Comparison of ENCODE assay signal across 14 cellular contexts in the genomic region with DNA sequence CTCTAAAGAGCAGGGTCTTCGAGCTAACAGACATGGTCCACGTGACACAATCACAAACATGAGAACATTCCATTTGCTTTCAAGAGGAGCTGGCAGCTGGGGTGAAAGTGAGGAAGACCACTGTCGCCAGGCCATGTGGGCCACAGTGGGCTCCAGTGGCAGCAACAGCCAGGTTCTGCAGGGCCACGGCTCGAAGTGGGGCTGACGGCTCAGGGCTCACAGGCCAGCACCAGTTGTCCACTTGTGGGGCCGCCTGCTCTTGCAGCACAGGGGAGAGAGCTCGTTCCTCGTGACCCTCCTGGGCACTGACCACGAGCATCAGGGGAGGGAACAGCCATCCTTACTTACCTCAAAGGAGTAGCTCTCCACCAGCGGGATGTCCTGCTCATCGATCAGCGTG. TPM values are rescaled to one million over a fixed set of nuclear protein-coding genes. Genes with fewer than 3 reads are reported as not detected.
A peak's percentile ranks its signal among the peaks of the same experiment; 100 is the strongest.
DNase-seq lines count a peak whose midpoint lies in the region; ATAC-seq and TF ChIP-seq lines count a peak whose summit lies in the region.
"Had no signal": no experiment of that assay in that cellular context is flagged by ENCODE, and none has a peak within 500 bp of the region (broad histone marks: within the 10 kb centered on the region; RNA-seq: fewer than 3 reads in every experiment).

No MANE protein-coding gene starts in this region.

- peaks cover 17% of the 10 kb centered on the region for H3K4me1 Mint-ChIP-seq in CD4-positive, alpha-beta T cell (ENCODE audit: low read depth)
- peaks cover 9% of the 10 kb centered on the region for H3K4me1 Mint-ChIP-seq in activated naive CD8-positive, alpha-beta T cell (ENCODE audit: low read depth)
- H3K4me1 Mint-ChIP-seq in naive thymus-derived CD4-positive, alpha-beta T cell, result peaks cover 7 to 27% (median 16%) of the 10 kb centered on the region in 7 donors

- no peaks in the 10 kb centered on the region for H3K27me3 Mint-ChIP-seq in CD4-positive, alpha-beta T cell
- H3K27me3 Mint-ChIP-seq in activated naive CD8-positive, alpha-beta T cell, result no peaks in the 10 kb centered on the region
- no peaks in the 10 kb centered on the region for H3K27me3 Mint-ChIP-seq in naive thymus-derived CD4-positive, alpha-beta T cell

- peak overlapping the region; percentile 68 for H3K4me3 ChIP-seq in HFF-Myc (replicated peaks; ENCODE audit: low read depth, low read length)
- H3K4me3 ChIP-seq in naive thymus-derived CD4-positive, alpha-beta T cell (ENCODE audit: low read length), result no peak overlapping the region

- H3K27me3 ChIP-seq in CD4-positive, alpha-beta T cell (ENCODE audit: control insufficient read depth, insufficient read depth, low read length), result no peaks in the 10 kb centered on the region
- no peaks in the 10 kb centered on the region for H3K27me3 ChIP-seq in naive thymus-derived CD4-positive, alpha-beta T cell (ENCODE audit: control insufficient read depth in 2 of 2, insufficient read depth in 2 of 2, low read length in 2 of 2)

- no peaks in the 10 kb centered on the region for H3K9me3 Mint-ChIP-seq in CD4-positive, alpha-beta T cell
- no peaks in the 10 kb centered on the region for H3K9me3 Mint-ChIP-seq in activated naive CD8-positive, alpha-beta T cell (ENCODE audit: low read depth)
- H3K9me3 Mint-ChIP-seq in naive thymus-derived CD4-positive, alpha-beta T cell, result no peaks in the 10 kb centered on the region

- CTCF ChIA-PET in CD4-positive, alpha-beta T cell (lab: Charles Lee), result no interaction called here
- CTCF ChIA-PET in naive thymus-derived CD4-positive, alpha-beta T cell (lab: Charles Lee), result interaction anchor here (1.0 to 1.2 kb wide), 2 partner anchors 9 to 40 kb away, joined by 4 read pairs; no protein-coding TSS in a partner anchor

- H3K27ac ChIP-seq in CD4-positive, alpha-beta T cell (ENCODE audit: low read depth, low read length), result no peak overlapping the region
- H3K27ac ChIP-seq in naive thymus-derived CD4-positive, alpha-beta T cell (ENCODE audit: low read depth, low read length), result no peak overlapping the region
- H3K27ac ChIP-seq: lower lobe of right lung had no signal

- peak overlapping the region; percentile 78 for H3K4me3 Mint-ChIP-seq in CD4-positive, alpha-beta T cell
- H3K4me3 Mint-ChIP-seq in activated naive CD8-positive, alpha-beta T cell, result peak overlapping the region; percentile 91
- H3K4me3 Mint-ChIP-seq in naive thymus-derived CD4-positive, alpha-beta T cell, result peak overlapping the region; percentile 49 to 90 (median 75)

- no peak overlapping the region for H3K27ac Mint-ChIP-seq in CD4-positive, alpha-beta T cell
- no peak overlapping the region for H3K27ac Mint-ChIP-seq in activated naive CD8-positive, alpha-beta T cell
- H3K27ac Mint-ChIP-seq in naive thymus-derived CD4-positive, alpha-beta T cell, result peak overlapping the region in 2 of 9 donors; percentile 24 to 78

- H3K4me1 ChIP-seq in naive thymus-derived CD4-positive, alpha-beta T cell (ENCODE audit: control insufficient read depth in 2 of 2, insufficient read depth in 2 of 2, low read length in 2 of 2), result peaks cover 0 to 12% of the 10 kb centered on the region in 2 donors

- POLR2A ChIA-PET in CD4-positive, alpha-beta T cell (lab: Charles Lee), result interaction anchor here (0.9 to 1.9 kb wide), 2 partner anchors 9 to 17 kb away, joined by 3 to 8 read pairs; a partner anchor contains a TSS
- POLR2A ChIA-PET in naive thymus-derived CD4-positive, alpha-beta T cell (lab: Charles Lee), result interaction anchor here (0.9 to 1.2 kb wide), 3 partner anchors 7 to 31 kb away, joined by 4 to 5 read pairs (median 4); a partner anchor contains a TSS

- peaks cover 25% of the 10 kb centered on the region for H3K36me3 Mint-ChIP-seq in CD4-positive, alpha-beta T cell (ENCODE audit: low read depth)
- peaks cover 2% of the 10 kb centered on the region for H3K36me3 Mint-ChIP-seq in activated naive CD8-positive, alpha-beta T cell
- H3K36me3 Mint-ChIP-seq in naive thymus-derived CD4-positive, alpha-beta T cell, result peaks cover 0 to 22% (median 8%) of the 10 kb centered on the region in 5 donors

- no peaks in the 10 kb centered on the region for H3K9me3 ChIP-seq in CD4-positive, alpha-beta T cell (ENCODE audit: control insufficient read depth, low read length)
- H3K9me3 ChIP-seq in naive thymus-derived CD4-positive, alpha-beta T cell (ENCODE audit: control insufficient read depth in 2 of 3, low read length in 3 of 3), result no peaks in the 10 kb centered on the region
- H3K9me3 ChIP-seq: lower lobe of right lung, SK-N-SH had no signal

- H3K36me3 ChIP-seq in naive thymus-derived CD4-positive, alpha-beta T cell (ENCODE audit: control insufficient read depth in 2 of 3, insufficient read depth in 3 of 3, low read length in 3 of 3), result peaks cover 0 to 48% (median 0%) of the 10 kb centered on the region in 3 experiments

- TF ChIP-seq CTCF in CD4-positive, alpha-beta T cell (IDR thresholded peaks at IDR 0.05), result no peak
- no peak for TF ChIP-seq CTCF in HFF-Myc (IDR thresholded peaks at IDR 0.05; ENCODE audit: low read depth, low read length, missing control alignments)

- DNase-seq in CD4-positive, alpha-beta T cell, result no peak
- DNase-seq in HFF-Myc (ENCODE audit: extremely low read depth, low read depth) (no peak), NCI-H82 treated with DMSO at 0.1 percent for 48 hours (lab: John Stamatoyannopoulos, UW; ENCODE audit: unreplicated experiment) (no peak)
- DNase-seq in naive thymus-derived CD4-positive, alpha-beta T cell, result no peak
- DNase-seq: activated CD4-positive, alpha-beta T cell treated with anti-CD3 and anti-CD28 coated beads, Interleukin-2, amount 50 U/mL, for 4 hours; effector memory CD4-positive, alpha-beta T cell; lower lobe of right lung; NCI-H1436; NCI-H526; SK-N-SH; stimulated activated CD4-positive, alpha-beta T cell treated with anti-CD3 and anti-CD28 coated beads, Interleukin-4, amount 100 ng/mL, for 4 hours had no signal

- intact Hi-C loops in CD4-positive, alpha-beta T cell (cut with DNase I, micrococcal nuclease), result no loop called here
- intact Hi-C loops in naive thymus-derived CD4-positive, alpha-beta T cell (cut with micrococcal nuclease), result no loop called here

- no peak for ATAC-seq in CD4-positive, alpha-beta T cell (ENCODE audit: poor library complexity)
- no peak for ATAC-seq in naive thymus-derived CD4-positive, alpha-beta T cell
- ATAC-seq in HG02970 (IDR thresholded peaks at IDR 0.05; ENCODE audit: low FRiP score, unreplicated experiment), result no peak
- no peak for ATAC-seq in HG03342 (IDR thresholded peaks at IDR 0.05; ENCODE audit: unreplicated experiment)
- ATAC-seq: lower lobe of right lung had no signal

RNA-seq across cellular contexts. Expression of a gene that starts 2.0 kb away (rescaled TPM):
- 10 to 100 TPM in 1 of 2 experiments, 1 to 10 TPM in 1; 8.6 to 11.3 TPM for total RNA-seq in CD4-positive, alpha-beta T cell
- 10 to 100 TPM; 13.3 to 32.4 (median 26.6) TPM for total RNA-seq in naive thymus-derived CD4-positive, alpha-beta T cell
- 1 to 10 TPM; 4.5 to 9.8 TPM for polyA plus RNA-seq in naive thymus-derived CD4-positive, alpha-beta T cell

RNA-seq across cellular contexts. Expression of a gene that starts 9.6 kb away (rescaled TPM):
- total RNA-seq in CD4-positive, alpha-beta T cell, result 10 to 100 TPM; 36.4 to 36.8 TPM
- 10 to 100 TPM; 43.4 to 77.5 (median 49.9) TPM for total RNA-seq in naive thymus-derived CD4-positive, alpha-beta T cell
- 10 to 100 TPM; 29.7 to 45.3 TPM for polyA plus RNA-seq in naive thymus-derived CD4-positive, alpha-beta T cell

RNA-seq across cellular contexts. Expression of a gene that starts 17.2 kb away (rescaled TPM):
- 10 to 100 TPM; 45.5 to 50.7 TPM for total RNA-seq in CD4-positive, alpha-beta T cell
- total RNA-seq in naive thymus-derived CD4-positive, alpha-beta T cell, result 100 to 1,000 TPM in 1 of 5 experiments, 10 to 100 TPM in 4; 53.7 to 126 (median 82.6) TPM
- polyA plus RNA-seq in naive thymus-derived CD4-positive, alpha-beta T cell, result 10 to 100 TPM; 35.2 to 56.3 TPM

RNA-seq across cellular contexts. Expression of a gene that starts 30.5 kb away (rescaled TPM):
- 10 to 100 TPM; 80.6 to 87.8 TPM for total RNA-seq in CD4-positive, alpha-beta T cell
- 100 to 1,000 TPM; 111 to 132 (median 117) TPM for total RNA-seq in naive thymus-derived CD4-positive, alpha-beta T cell
- polyA plus RNA-seq in naive thymus-derived CD4-positive, alpha-beta T cell, result 10 to 100 TPM; 24.7 to 43.0 TPM

RNA-seq across cellular contexts. Expression of a gene that starts 36.6 kb away (rescaled TPM):
- total RNA-seq in CD4-positive, alpha-beta T cell, result 10 to 100 TPM; 49.3 to 52.5 TPM
- 100 to 1,000 TPM in 1 of 5 experiments, 10 to 100 TPM in 4; 41.1 to 102 (median 53.9) TPM for total RNA-seq in naive thymus-derived CD4-positive, alpha-beta T cell
- 10 to 100 TPM; 36.3 to 41.1 TPM for polyA plus RNA-seq in naive thymus-derived CD4-positive, alpha-beta T cell
